In the genomic region with DNA sequence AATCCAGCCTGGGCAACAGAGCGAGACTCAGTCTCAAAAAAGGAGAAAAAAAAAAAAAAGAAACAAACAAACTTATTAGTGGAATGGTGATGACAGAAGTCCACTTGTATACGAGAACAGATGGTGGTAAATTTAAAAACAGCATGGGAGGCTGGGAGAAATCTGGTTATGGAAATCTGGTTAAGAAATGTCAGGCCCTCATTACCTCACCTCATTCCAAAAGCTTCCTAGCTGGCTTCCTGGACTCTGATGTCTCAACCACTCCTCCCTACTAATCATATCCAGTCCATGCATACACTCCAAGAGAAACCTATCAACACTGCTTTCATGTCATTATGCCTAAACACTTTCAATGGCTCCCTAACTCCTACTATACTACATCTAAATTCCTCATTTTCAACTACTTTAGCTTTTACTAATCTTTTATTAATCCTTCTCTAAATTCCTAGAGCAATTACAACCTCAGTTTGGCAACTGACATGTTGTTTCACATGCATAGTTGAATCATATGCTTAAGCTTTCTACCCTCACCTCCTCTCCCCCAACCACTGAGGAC, we compare ENCODE assay signal across 10 cellular contexts. TPM values are rescaled to one million over a fixed set of nuclear protein-coding genes. Genes with fewer than 3 reads are reported as not detected.
A peak's percentile ranks its signal among the peaks of the same experiment; 100 is the strongest.
DNase-seq lines count a peak whose midpoint lies in the region; ATAC-seq lines count a peak whose summit lies in the region.
"Had no signal": no experiment of that assay in that cellular context is flagged by ENCODE, and none has a peak within 500 bp of the region (broad histone marks: within the 10 kb centered on the region; RNA-seq: fewer than 3 reads in every experiment).

No MANE protein-coding gene starts in this region.

- no peaks in the 10 kb centered on the region for H3K27me3 ChIP-seq in trophoblast cell (ENCODE audit: insufficient read depth, low read length)
- H3K27me3 ChIP-seq: sigmoid colon had no signal

- H3K27ac ChIP-seq in epithelial cell of prostate (peak overlapping the region; percentile 65), trophoblast cell (ENCODE audit: low read depth, low read length) (no peak overlapping the region)
- H3K27ac ChIP-seq: sigmoid colon had no signal

- H3K79me2 ChIP-seq in trophoblast cell (ENCODE audit: control insufficient read depth, insufficient read depth, low read length, poor library complexity): no peaks in the 10 kb centered on the region

- H3K4me1 ChIP-seq in trophoblast cell (ENCODE audit: control insufficient read depth in 1 of 2, insufficient read depth in 2 of 2, low read length in 2 of 2): no peaks in the 10 kb centered on the region

- no CpG with 5 or more reads among the region's 2 CpGs for WGBS in trophoblast cell (ENCODE audit: extremely low coverage, insufficient coverage, insufficient read length)

- DNase-seq in ELR (ENCODE audit: low read depth) (peak; percentile 8), NCI-H226 (peak; percentile 79), epithelial cell of prostate (ENCODE audit: low read depth, low spot score) (no peak), trophoblast cell (peak; percentile 63 to 83), cortex of kidney (lab: John Stamatoyannopoulos, UW) (no peak), kidney glomerular epithelial cell (lab: John Stamatoyannopoulos, UW) (no peak)
- DNase-seq: hypothalamus, sigmoid colon, T-helper 9 cell had no signal

- no peak overlapping the region for H3K14ac ChIP-seq in trophoblast cell (ENCODE audit: low read length)

- H4K12ac ChIP-seq in trophoblast cell (ENCODE audit: low read depth, low read length): no peak overlapping the region

- H2BK5ac ChIP-seq in trophoblast cell (ENCODE audit: low read depth, low read length, poor library complexity): no peak overlapping the region

- no peak overlapping the region for H4K8ac ChIP-seq in trophoblast cell (ENCODE audit: low read depth, low read length)

- no peak overlapping the region for H3K23ac ChIP-seq in trophoblast cell (ENCODE audit: low read length)

- no peak overlapping the region for H4K91ac ChIP-seq in trophoblast cell (ENCODE audit: low read depth, low read length)

- no peak for ATAC-seq in HG02885 (IDR thresholded peaks at IDR 0.05; ENCODE audit: poor library complexity, unreplicated experiment)

- H3K4me2 ChIP-seq in trophoblast cell (ENCODE audit: low read length): no peak overlapping the region

- peaks cover 0 to under 1% of the 10 kb centered on the region in 2 experiments for H3K36me3 ChIP-seq in trophoblast cell (ENCODE audit: control insufficient read depth in 1 of 2, insufficient read depth in 2 of 2, low read length in 2 of 2)

- no peak overlapping the region for H3K4me3 ChIP-seq in trophoblast cell (ENCODE audit: low read depth, low read length)
- H3K4me3 ChIP-seq: sigmoid colon had no signal

- H2BK12ac ChIP-seq in trophoblast cell (ENCODE audit: low read length): no peak overlapping the region

- no peak overlapping the region for H3K18ac ChIP-seq in trophoblast cell (ENCODE audit: low read length)

- no peak overlapping the region for H2BK120ac ChIP-seq in trophoblast cell (ENCODE audit: insufficient read depth, low read length, poor library complexity)

- no peaks in the 10 kb centered on the region for H3K9me3 ChIP-seq in trophoblast cell (ENCODE audit: insufficient read depth, low read depth, low read length)
- H3K9me3 ChIP-seq: sigmoid colon had no signal

- H3K79me1 ChIP-seq in trophoblast cell (ENCODE audit: low read length): no peaks in the 10 kb centered on the region

- no peak overlapping the region for H2AFZ ChIP-seq in trophoblast cell (ENCODE audit: insufficient read depth, low read length, poor library complexity)

- no peak overlapping the region for H2AK5ac ChIP-seq in trophoblast cell (ENCODE audit: low read length)

- no peak overlapping the region for H3K9ac ChIP-seq in trophoblast cell (ENCODE audit: low read length)

- no peak overlapping the region for H3K4ac ChIP-seq in trophoblast cell (ENCODE audit: low read depth, low read length)

RNA-seq across cellular contexts. Expression of a gene that starts 52.9 kb away (rescaled TPM):
- 30.7 and 33.3 TPM in 2 replicates for polyA plus RNA-seq in trophoblast cell (2013)

Comparison
In these comparisons a context has a peak if more than half of its experiments do, and no peak if none do; other contexts are left out.
1. DNase-seq: peak in ELR (single experiment), NCI-H226 (single experiment) and trophoblast cell (2 of 2); none in epithelial cell of prostate (single experiment), cortex of kidney (single experiment) and kidney glomerular epithelial cell (single experiment).